In the genomic region with DNA sequence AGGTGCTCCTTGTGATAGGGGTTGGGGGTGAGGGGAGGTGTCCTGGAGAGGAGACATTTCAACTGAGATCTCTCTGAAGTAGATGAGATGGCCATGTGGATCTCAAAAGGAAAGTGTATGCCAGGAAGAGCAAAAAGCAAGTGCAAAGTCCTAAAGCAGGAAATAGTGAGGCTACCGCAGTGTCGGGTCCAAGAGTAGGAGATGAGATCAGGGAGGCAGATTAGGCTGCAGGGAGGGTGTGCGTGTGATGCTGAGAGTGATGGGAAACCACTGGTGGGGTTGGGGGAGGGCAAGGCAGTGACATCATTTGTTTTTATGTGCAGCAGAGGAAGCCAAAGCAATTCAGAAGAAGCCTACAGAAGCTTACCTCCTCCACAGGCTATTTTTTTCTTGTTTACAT, we compare ENCODE assay signal across 8 cellular contexts. TPM values are rescaled to one million over a fixed set of nuclear protein-coding genes. Genes with fewer than 3 reads are reported as not detected.
DNase-seq lines count a peak whose midpoint lies in the region; ATAC-seq lines count a peak whose summit lies in the region.

No MANE protein-coding gene starts in this region.

- peaks cover 0 to 1% (median 0%) of the 10 kb centered on the region in 7 donors for H3K9me3 Mint-ChIP-seq in CD4-positive, CD25-positive, alpha-beta regulatory T cell
- H3K9me3 Mint-ChIP-seq in activated CD8-positive, alpha-beta memory T cell treated with anti-CD3 and anti-CD28 coated beads, Interleukin-2, amount 10 ng/mL, durations not matched to agents 7 days and 5 days (ENCODE audit: low read depth) = no peaks in the 10 kb centered on the region

- H3K36me3 ChIP-seq in CD4-positive, CD25-positive, alpha-beta regulatory T cell (ENCODE audit: control insufficient read depth, insufficient read depth, low read length) = no peaks in the 10 kb centered on the region

- H3K27ac Mint-ChIP-seq in CD4-positive, CD25-positive, alpha-beta regulatory T cell = peak overlapping the region; percentile 87 to 99 (median 93)
- H3K27ac Mint-ChIP-seq in activated CD8-positive, alpha-beta memory T cell treated with anti-CD3 and anti-CD28 coated beads, Interleukin-2, amount 10 ng/mL, durations not matched to agents 7 days and 5 days = peak overlapping the region; percentile 98

- H3K27me3 Mint-ChIP-seq in CD4-positive, CD25-positive, alpha-beta regulatory T cell = no peaks in the 10 kb centered on the region
- no peaks in the 10 kb centered on the region for H3K27me3 Mint-ChIP-seq in activated CD8-positive, alpha-beta memory T cell treated with anti-CD3 and anti-CD28 coated beads, Interleukin-2, amount 10 ng/mL, durations not matched to agents 7 days and 5 days

- H3K27ac ChIP-seq in CD4-positive, CD25-positive, alpha-beta regulatory T cell (ENCODE audit: insufficient read depth, low read length, poor library complexity, severe bottlenecking) = peak overlapping the region; percentile 92

- no peaks in the 10 kb centered on the region for H3K27me3 ChIP-seq in CD4-positive, CD25-positive, alpha-beta regulatory T cell (ENCODE audit: control insufficient read depth, insufficient read depth, low read length)

- peak overlapping the region; percentile 30 to 67 (median 56) for H3K4me3 Mint-ChIP-seq in CD4-positive, CD25-positive, alpha-beta regulatory T cell
- peak overlapping the region; percentile 26 for H3K4me3 Mint-ChIP-seq in activated CD8-positive, alpha-beta memory T cell treated with anti-CD3 and anti-CD28 coated beads, Interleukin-2, amount 10 ng/mL, durations not matched to agents 7 days and 5 days

- peaks cover 16 to 95% (median 71%) of the 10 kb centered on the region in 4 donors for H3K4me1 Mint-ChIP-seq in CD4-positive, CD25-positive, alpha-beta regulatory T cell
- peaks cover 82% of the 10 kb centered on the region for H3K4me1 Mint-ChIP-seq in activated CD8-positive, alpha-beta memory T cell treated with anti-CD3 and anti-CD28 coated beads, Interleukin-2, amount 10 ng/mL, durations not matched to agents 7 days and 5 days

- CTCF ChIA-PET in activated CD8-positive, alpha-beta memory T cell treated with anti-CD3 and anti-CD28 coated beads, Interleukin-2, amount 10 ng/mL, durations not matched to agents 7 days and 5 days (lab: Charles Lee) = interaction anchor here (1.0 to 2.5 kb wide), 4 partner anchors 14 to 53 kb away, joined by 3 to 11 read pairs (median 4); no protein-coding TSS in a partner anchor

- peak; percentile 82 to 84 for ATAC-seq in CD4-positive, CD25-positive, alpha-beta regulatory T cell (ENCODE audit: low read depth in 2 of 2)
- peak; percentile 46 for ATAC-seq in HG03432 (IDR thresholded peaks at IDR 0.05; ENCODE audit: unreplicated experiment)
- peak; percentile 69 for ATAC-seq in activated CD8-positive, alpha-beta memory T cell treated with anti-CD3 and anti-CD28 coated beads, Interleukin-2, amount 10 ng/mL, durations not matched to agents 7 days and 5 days
- ATAC-seq in left cardiac atrium = peak; percentile 56 to 79

- peak; percentile 64 to 88 (median 81) for DNase-seq in CD4-positive, CD25-positive, alpha-beta regulatory T cell
- peak; percentile 88 for DNase-seq in activated CD8-positive, alpha-beta memory T cell treated with anti-CD3 and anti-CD28 coated beads, Interleukin-2, amount 10 ng/mL, durations not matched to agents 7 days and 5 days
- peak; percentile 40 for DNase-seq in left cardiac atrium
- DNase-seq in stimulated activated CD8-positive, alpha-beta memory T cell treated with anti-CD3 and anti-CD28 coated beads, Interleukin-15, amount 100 ng/mL, for 1 hour (ENCODE audit: low read depth) = peak; percentile 39
- no peak for DNase-seq in NCI-H446 (lab: John Stamatoyannopoulos, UW)
- DNase-seq in DMS 273 (lab: John Stamatoyannopoulos, UW; ENCODE audit: unreplicated experiment) = no peak
- no peak for DNase-seq in nucleus accumbens (lab: John Stamatoyannopoulos, UW)

- peaks cover 84% of the 10 kb centered on the region for H3K4me1 ChIP-seq in CD4-positive, CD25-positive, alpha-beta regulatory T cell (ENCODE audit: control insufficient read depth, insufficient read depth, low read length, poor library complexity, severe bottlenecking)

- intact Hi-C loops in left cardiac atrium (cut with DNase I) = no loop called here

- peak overlapping the region; percentile 54 for H3K4me3 ChIP-seq in CD4-positive, CD25-positive, alpha-beta regulatory T cell (ENCODE audit: low read depth, low read length)

- H3K36me3 Mint-ChIP-seq in CD4-positive, CD25-positive, alpha-beta regulatory T cell = no peaks in the 10 kb centered on the region
- H3K36me3 Mint-ChIP-seq in activated CD8-positive, alpha-beta memory T cell treated with anti-CD3 and anti-CD28 coated beads, Interleukin-2, amount 10 ng/mL, durations not matched to agents 7 days and 5 days = no peaks in the 10 kb centered on the region

- H3K9me3 ChIP-seq in CD4-positive, CD25-positive, alpha-beta regulatory T cell (ENCODE audit: control insufficient read depth in 2 of 2, low read length in 2 of 2) = no peaks in the 10 kb centered on the region

RNA-seq across cellular contexts. Expression of a gene that starts 28.5 kb away (rescaled TPM):
- not detected for total RNA-seq in CD4-positive, CD25-positive, alpha-beta regulatory T cell
- polyA plus RNA-seq in CD4-positive, CD25-positive, alpha-beta regulatory T cell = not detected
- total RNA-seq in activated CD8-positive, alpha-beta memory T cell treated with anti-CD3 and anti-CD28 coated beads, Interleukin-2, amount 10 ng/mL, durations not matched to agents 7 days and 5 days = not detected
- 100 to 1,000 TPM in 1 of 2 donors, 10 to 100 TPM in 1; 68.6 to 100 TPM for total RNA-seq in left cardiac atrium

Comparison
In these comparisons a context has a peak if more than half of its experiments do, and no peak if none do; other contexts are left out.
1. DNase-seq: peak in CD4-positive, CD25-positive, alpha-beta regulatory T cell (3 of 3), activated CD8-positive, alpha-beta memory T cell treated with anti-CD3 and anti-CD28 coated beads, Interleukin-2, amount 10 ng/mL, durations not matched to agents 7 days and 5 days (single experiment), left cardiac atrium (single experiment) and stimulated activated CD8-positive, alpha-beta memory T cell treated with anti-CD3 and anti-CD28 coated beads, Interleukin-15, amount 100 ng/mL, for 1 hour (single experiment); none in NCI-H446 (0 of 2), DMS 273 (single experiment) and nucleus accumbens (0 of 56).
2. RNA of a gene that starts 28.5 kb away (total RNA-seq): 68.6 to 100 TPM in left cardiac atrium; not detected in CD4-positive, CD25-positive, alpha-beta regulatory T cell (single experiment) and not detected in activated CD8-positive, alpha-beta memory T cell treated with anti-CD3 and anti-CD28 coated beads, Interleukin-2, amount 10 ng/mL, durations not matched to agents 7 days and 5 days; every median in the first group is over 10 times any median in the second.
3. Peak in every context shown above with its lines, with median percentiles within 50 percentile points of each other: ATAC-seq.